ENCODE assay signal across 9 cellular contexts in the genomic region with DNA sequence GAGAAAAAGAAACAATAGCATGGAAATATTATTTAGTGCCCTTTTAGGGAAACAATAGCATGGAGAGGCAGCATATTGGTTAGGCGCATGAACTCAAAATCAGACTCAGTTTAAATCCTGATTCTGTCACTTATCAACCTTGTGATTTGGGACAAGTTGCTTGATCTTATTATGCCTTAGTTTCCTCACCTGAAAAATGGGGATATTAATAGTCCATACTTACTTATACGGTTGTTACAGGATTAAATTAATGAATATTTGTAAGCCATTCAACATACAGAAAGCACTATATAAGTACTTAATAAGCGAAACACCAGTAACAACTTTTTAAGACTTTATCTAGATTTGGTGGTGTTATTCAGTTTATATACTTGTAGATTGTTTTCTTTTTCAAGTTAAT. TPM values are rescaled to one million over a fixed set of nuclear protein-coding genes. Genes with fewer than 3 reads are reported as not detected.
DNase-seq lines count a peak whose midpoint lies in the region; ATAC-seq and TF ChIP-seq lines count a peak whose summit lies in the region.
"Had no signal": no experiment of that assay in that cellular context is flagged by ENCODE, and none has a peak within 500 bp of the region (broad histone marks: within the 10 kb centered on the region; RNA-seq: fewer than 3 reads in every experiment).

No MANE protein-coding gene starts in this region.

- no peak overlapping the region for H3K27ac ChIP-seq in GM23338 (ENCODE audit: low read depth)
- H3K27ac ChIP-seq in RWPE2 (ENCODE audit: poor library complexity, severe bottlenecking) = no peak overlapping the region

- intact Hi-C loops in left colon (cut with DNase I, micrococcal nuclease) = no loop called here

- peak overlapping the region; percentile 99; the same call in 1 of the 2 replicates for H3K27ac Mint-ChIP-seq in GM23338

- DNase-seq in GM23338 (ENCODE audit: low spot score) (no peak), RWPE2 (ENCODE audit: low spot score) (no peak), fibroblast of mammary gland (ENCODE audit: low read depth) (no peak), left colon (no peak), NCI-H446 treated with DMSO at 0.1 percent for 48 hours (lab: John Stamatoyannopoulos, UW) (no peak), globus pallidus (ENCODE audit: low spot score) (no peak)
- DNase-seq: effector CD4-positive, alpha-beta T cell had no signal

- H3K27me3 ChIP-seq in GM23338 (ENCODE audit: insufficient read depth) = no peaks in the 10 kb centered on the region
- peaks cover 3% of the 10 kb centered on the region for H3K27me3 ChIP-seq in RWPE2 (ENCODE audit: insufficient read depth, poor library complexity, severe bottlenecking)
- no peaks in the 10 kb centered on the region for H3K27me3 ChIP-seq in skeletal muscle satellite cell (ENCODE audit: control insufficient read depth, insufficient read depth, low read length)
- H3K27me3 ChIP-seq: vagina had no signal

- H3K9me3 ChIP-seq in RWPE2 (ENCODE audit: severe bottlenecking) (no peaks in the 10 kb centered on the region), skeletal muscle satellite cell (replicated peaks; ENCODE audit: low read length) (no peaks in the 10 kb centered on the region)
- H3K9me3 ChIP-seq: vagina had no signal

- peaks cover 33% of the 10 kb centered on the region for H3K36me3 Mint-ChIP-seq in GM23338 (ENCODE audit: low read depth)

- H3K9me3 Mint-ChIP-seq in GM23338 = peaks cover 3% of the 10 kb centered on the region; the same call in 1 of the 3 replicates

- H3K4me1 ChIP-seq in GM23338 (ENCODE audit: insufficient read depth) (peaks cover 45% of the 10 kb centered on the region), RWPE2 (ENCODE audit: insufficient read depth, poor library complexity, severe bottlenecking) (peaks cover 15% of the 10 kb centered on the region), skeletal muscle satellite cell (ENCODE audit: control insufficient read depth, insufficient read depth, low read length) (peaks cover 32% of the 10 kb centered on the region)

- no peak for ATAC-seq in GM23338
- no peak for ATAC-seq in RWPE2 (ENCODE audit: low read depth)
- ATAC-seq in left colon = no peak

- H3K4me2 ChIP-seq in GM23338 (peak overlapping the region; percentile 83), skeletal muscle satellite cell (ENCODE audit: low read length) (peak overlapping the region; percentile 89)

- peaks cover 12% of the 10 kb centered on the region; the same call in 1 of the 2 replicates for H3K79me2 ChIP-seq in GM23338 (replicated peaks; ENCODE audit: insufficient read depth)

- H3K4me3 Mint-ChIP-seq in GM23338 = peak overlapping the region; percentile 92

- no peaks in the 10 kb centered on the region for H3K9me2 ChIP-seq in GM23338 (ENCODE audit: insufficient read depth)

- H3K4me3 ChIP-seq in GM23338 = peak overlapping the region; percentile 70
- peak overlapping the region; percentile 91 for H3K4me3 ChIP-seq in RWPE2 (ENCODE audit: severe bottlenecking)
- peak overlapping the region; percentile 93 for H3K4me3 ChIP-seq in fibroblast of mammary gland (ENCODE audit: control insufficient read depth, low read depth, low read length)
- peak overlapping the region; percentile 99 for H3K4me3 ChIP-seq in skeletal muscle satellite cell (ENCODE audit: low read length)

- H3K27me3 Mint-ChIP-seq in GM23338 (ENCODE audit: insufficient read depth, low read depth, poor library complexity) = peaks cover 5% of the 10 kb centered on the region

- H3K9ac ChIP-seq in skeletal muscle satellite cell (ENCODE audit: low read depth, low read length) = peak overlapping the region; percentile 97

- no peak overlapping the region for H2AFZ ChIP-seq in GM23338

- H3K36me3 ChIP-seq in GM23338 (ENCODE audit: insufficient read depth) (no peaks in the 10 kb centered on the region; the same call in 1 of the 2 replicates), RWPE2 (ENCODE audit: low read depth) (peaks cover 38% of the 10 kb centered on the region), skeletal muscle satellite cell (ENCODE audit: insufficient read depth, low read length) (peaks cover 5% of the 10 kb centered on the region)
- H3K36me3 ChIP-seq: vagina had no signal

- H4K20me1 ChIP-seq in GM23338 (replicated peaks; ENCODE audit: insufficient read depth) = no peaks in the 10 kb centered on the region

- H3F3A ChIP-seq in GM23338 (replicated peaks; ENCODE audit: low read depth) = no peaks in the 10 kb centered on the region

- H3K4me1 Mint-ChIP-seq in GM23338 = peaks cover 57% of the 10 kb centered on the region

- no peak for TF ChIP-seq CTCF in GM23338 (conservative IDR thresholded peaks at IDR 0.05; ENCODE audit: low read depth in 2 of 2)
- TF ChIP-seq CTCF in RWPE2 (IDR thresholded peaks at IDR 0.05; ENCODE audit: poor library complexity, severe bottlenecking) = no peak
- TF ChIP-seq CTCF in fibroblast of mammary gland (conservative IDR thresholded peaks at IDR 0.05; ENCODE audit: control insufficient read depth, insufficient read depth, low read depth, low read length) = no peak

TF ChIP-seq in GM23338, 12 proteins besides CTCF, POLR2A, EP300 and RAD21:
- TF ChIP-seq STAT1 (IDR thresholded peaks at IDR 0.05; ENCODE audit: unreplicated experiment) (no peak), EZH2 (IDR thresholded peaks at IDR 0.05; ENCODE audit: low read depth, unreplicated experiment) (no peak), ZNF331 (CRISPR knock-in tag; IDR thresholded peaks at IDR 0.05; ENCODE audit: low read depth) (no peak)

RNA-seq across cellular contexts. Expression of gene TSEN15, which starts 1.2 kb away (rescaled TPM):
- 55.8 and 61.0 TPM in 2 replicates for total RNA-seq in GM23338 (2014; rRNA removed; shearing (Covaris generic))
- 51.6 and 55.8 TPM in 2 replicates for polyA plus RNA-seq in GM23338 (2016; fragmentation: Nextera tagmentation; extraction: Ambion mirVana)
- total RNA-seq in skeletal muscle satellite cell (2012; rRNA removed) = 39.0 and 45.2 TPM in 2 replicates
- 10 to 100 TPM in 1 of 2 donors, 1 to 10 TPM in 1; 9.5 to 11.1 TPM for total RNA-seq in left colon

RNA-seq across cellular contexts. Expression of gene COLGALT2, which starts 15.2 kb away (rescaled TPM):
- 4.3 and 7.1 TPM in 2 replicates for total RNA-seq in GM23338 (2014; rRNA removed; shearing (Covaris generic))
- 1.5 and 1.6 TPM in 2 replicates for polyA plus RNA-seq in GM23338 (2016; fragmentation: Nextera tagmentation; extraction: Ambion mirVana)
- total RNA-seq in skeletal muscle satellite cell (2012; rRNA removed) = 0.66 and 0.76 TPM in 2 replicates
- total RNA-seq in left colon = under 1 TPM; 0.12 to 0.64 TPM
